Comparison of ENCODE assay signal across 28 cellular contexts in the genomic region with DNA sequence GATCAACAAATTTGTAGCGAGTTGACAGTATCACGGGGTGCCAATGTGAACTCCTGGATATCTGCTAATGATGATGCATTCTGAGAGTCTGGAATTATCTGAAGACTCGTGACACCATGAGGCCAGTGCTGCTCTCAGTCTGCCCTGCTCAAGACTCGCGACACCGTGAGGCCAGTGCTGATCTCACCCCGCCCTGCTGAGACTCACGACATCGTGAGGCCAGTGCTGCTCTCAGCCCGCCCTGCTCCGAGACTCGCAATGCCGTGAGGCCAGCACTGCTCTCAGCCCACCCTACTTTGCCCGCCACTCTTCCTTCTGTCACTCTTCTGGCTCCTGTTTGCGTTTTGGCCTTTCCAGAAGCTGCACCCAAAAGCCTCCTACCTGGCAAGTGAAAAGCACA.
A peak's percentile ranks its signal among the peaks of the same experiment; 100 is the strongest.
DNase-seq lines count a peak whose midpoint lies in the region; ATAC-seq, FAIRE-seq and TF ChIP-seq lines count a peak whose summit lies in the region.
"Had no signal": no experiment of that assay in that cellular context is flagged by ENCODE, and none has a peak within 500 bp of the region (broad histone marks: within the 10 kb centered on the region; RNA-seq: fewer than 3 reads in every experiment).

No MANE protein-coding gene starts in this region.

- H3K9ac ChIP-seq in K562 (ENCODE audit: insufficient read depth in 1 of 2, low read depth in 2 of 2, low read length in 2 of 2) (no peak overlapping the region), kidney (ENCODE audit: low read length in 2 of 2) (no peak overlapping the region)
- H3K9ac ChIP-seq: BLaER1 had no signal

- H3K4me1 Mint-ChIP-seq in osteocyte (ENCODE audit: unreplicated experiment): no peaks in the 10 kb centered on the region
- H3K4me1 Mint-ChIP-seq: CD14-positive monocyte; CD4-positive, alpha-beta memory T cell; CD4-positive, CD25-positive, alpha-beta regulatory T cell; CD8-positive, alpha-beta memory T cell had no signal

- POLR2A ChIA-PET in K562 (lab: Yijun Ruan, JAX): no interaction called here

- H3K4me1 ChIP-seq in K562 (replicated peaks in 1 of 2; ENCODE audit: control insufficient read depth in 2 of 2, insufficient read depth in 2 of 2, low read length in 2 of 2) (no peaks in the 10 kb centered on the region), kidney (ENCODE audit: control insufficient read depth in 1 of 2, insufficient read depth in 1 of 2, low read depth in 1 of 2, low read length in 2 of 2) (no peaks in the 10 kb centered on the region)
- H3K4me1 ChIP-seq: BE2C, BLaER1 had no signal

- no peaks in the 10 kb centered on the region for H3K9me1 ChIP-seq in K562 (ENCODE audit: control insufficient read depth, insufficient read depth, low read length)

- H3K27me3 ChIP-seq in K562 (ENCODE audit: control insufficient read depth in 2 of 2, insufficient read depth in 2 of 2, low read length in 2 of 2): peaks cover 3 to 32% of the 10 kb centered on the region in 2 experiments; a peak in 3 of 5 replicates
- H3K27me3 ChIP-seq: BE2C, BLaER1 had no signal

- H3K9me3 ChIP-seq in K562 (replicated peaks; ENCODE audit: control insufficient read depth, insufficient read depth, low read depth, low read length) (no peaks in the 10 kb centered on the region), kidney (ENCODE audit: control insufficient read depth in 1 of 2, low read length in 2 of 2) (peaks cover 0 to 17% of the 10 kb centered on the region in 2 donors)
- H3K9me3 ChIP-seq: BE2C had no signal

- peak; percentile 37; the same call in 1 of the 3 replicates for ATAC-seq in K562
- ATAC-seq in HG03175 (IDR thresholded peaks at IDR 0.05; ENCODE audit: unreplicated experiment): no peak

- H3K36me3 ChIP-seq in K562 (ENCODE audit: control insufficient read depth, insufficient read depth, low read length) (no peaks in the 10 kb centered on the region), kidney (ENCODE audit: control insufficient read depth in 1 of 2, insufficient read depth in 2 of 2, low read length in 2 of 2) (no peaks in the 10 kb centered on the region)
- H3K36me3 ChIP-seq: BE2C, BLaER1 had no signal

- H3K4me3 ChIP-seq in K562 (no peak overlapping the region), coronary artery (no peak overlapping the region), kidney (ENCODE audit: low read length in 2 of 2) (no peak overlapping the region)
- H3K4me3 ChIP-seq: BLaER1 had no signal

- no peak overlapping the region for H2AFZ ChIP-seq in K562 (ENCODE audit: low read depth, low read length)

- no peaks in the 10 kb centered on the region for H4K20me1 ChIP-seq in K562 (replicated peaks; ENCODE audit: control insufficient read depth, insufficient read depth, low read length)
- H4K20me1 ChIP-seq: BLaER1 had no signal

- H3K79me2 ChIP-seq in K562 (ENCODE audit: control insufficient read depth, insufficient read depth, low read length): no peaks in the 10 kb centered on the region

- no peak overlapping the region for H3K4me3 Mint-ChIP-seq in osteocyte (ENCODE audit: unreplicated experiment)
- H3K4me3 Mint-ChIP-seq: CD14-positive monocyte; CD4-positive, alpha-beta memory T cell; CD4-positive, CD25-positive, alpha-beta regulatory T cell; CD8-positive, alpha-beta memory T cell had no signal

- no peak overlapping the region for H3K4me2 ChIP-seq in K562 (ENCODE audit: insufficient read depth, low read length)
- H3K4me2 ChIP-seq: BLaER1 had no signal

- FAIRE-seq in K562 (lab: Jason Lieb, UNC) (no peak), kidney (lab: Jason Lieb, UNC) (no peak)
- FAIRE-seq: A204.1, GM12891, GM18507 had no signal

- H3K36me3 Mint-ChIP-seq in osteocyte (ENCODE audit: unreplicated experiment): no peaks in the 10 kb centered on the region
- H3K36me3 Mint-ChIP-seq: CD14-positive monocyte; CD4-positive, alpha-beta memory T cell; CD4-positive, CD25-positive, alpha-beta regulatory T cell had no signal

- WGBS in K562 (ENCODE audit: insufficient coverage, low coverage, missing lambda C conversion rate): under 1% methylated on average over 15 of the region's 15 CpGs

- intact Hi-C loops in K562 (cut with micrococcal nuclease): no loop called here
- intact Hi-C loops in kidney (cut with DNase I): no loop called here

- CTCF ChIA-PET in K562 (lab: Yijun Ruan, JAX; ENCODE audit: low intra/inter-chr PET ratio): no interaction called here

- TF ChIP-seq RAD21 in K562 (CRISPR knock-in tag; conservative IDR thresholded peaks at IDR 0.05 in 1 of 2, IDR thresholded peaks at IDR 0.05 in 1 of 2): no peak

- no peak overlapping the region for H3K27ac Mint-ChIP-seq in osteocyte (ENCODE audit: unreplicated experiment)
- H3K27ac Mint-ChIP-seq: CD14-positive monocyte; CD4-positive, alpha-beta memory T cell; CD4-positive, CD25-positive, alpha-beta regulatory T cell had no signal

- no TSS peak for BruUV-seq in K562 (replicated peaks; lab: Mats Ljungman, UMichigan)

- no peak overlapping the region for H3K27ac ChIP-seq in K562 (ENCODE audit: extremely low read depth, low read depth, low read length)
- no peak overlapping the region for H3K27ac ChIP-seq in coronary artery
- H3K27ac ChIP-seq in kidney (ENCODE audit: low read depth in 2 of 2, low read length in 2 of 2): no peak overlapping the region
- H3K27ac ChIP-seq: BLaER1 had no signal

- no peak for TF ChIP-seq POLR2A in K562 (conservative IDR thresholded peaks at IDR 0.05)

- no peaks in the 10 kb centered on the region for H3K27me3 Mint-ChIP-seq in osteocyte (ENCODE audit: unreplicated experiment)

- DNase-seq in K562 (ENCODE audit: extremely low read depth in 1 of 4, low spot score in 3 of 4) (no peak), coronary artery (ENCODE audit: low spot score) (peak; percentile 31), kidney (peak; percentile 58), osteocyte (ENCODE audit: extremely low spot score, unreplicated experiment) (peak; percentile 84), GM03348 (ENCODE audit: low spot score) (no peak), retina (no peak), HCEC 1CT (no peak)
- DNase-seq: 8988T; ACHN; BE2C; C1 segment of cervical spinal cord; CD4-positive, alpha-beta memory T cell; CD4-positive, CD25-positive, alpha-beta regulatory T cell; CD8-positive, alpha-beta memory T cell; COR-L47; DMS 273 treated with DMSO at 0.1 percent for 48 hours; DMS153; DMS53; DMS79; DND-41; EL; GDM1 had no signal

- TF ChIP-seq CTCF in K562 (IDR thresholded peaks at IDR 0.05 in 2 of 3, conservative IDR thresholded peaks at IDR 0.05 in 1 of 3; ENCODE audit: insufficient read depth in 2 of 3, low read depth in 1 of 3, low read length in 3 of 3): no peak
- TF ChIP-seq CTCF in coronary artery (IDR thresholded peaks at IDR 0.05): no peak
- TF ChIP-seq CTCF in kidney (IDR thresholded peaks at IDR 0.05; ENCODE audit: borderline replicate concordance, extremely low read depth, insufficient read depth): no peak
- TF ChIP-seq CTCF in osteocyte (IDR thresholded peaks at IDR 0.05): no peak

- TF ChIP-seq EP300 in K562 (IDR thresholded peaks at IDR 0.05; ENCODE audit: low read length): no peak

- in situ Hi-C loops in K562 (cut with MboI): no loop called here

- H3K9me3 Mint-ChIP-seq in osteocyte (ENCODE audit: unreplicated experiment): peaks cover 56% of the 10 kb centered on the region

TF ChIP-seq in K562, 482 proteins besides CTCF, POLR2A, EP300 and RAD21 (continues in another document):
- no peak for TF ChIP-seq ZNF133 (CRISPR knock-in tag; IDR thresholded peaks at IDR 0.05)
- no peak for TF ChIP-seq POLR2AphosphoS2 (IDR thresholded peaks at IDR 0.05; ENCODE audit: low read length)
- TF ChIP-seq HCFC1 (IDR thresholded peaks at IDR 0.05; ENCODE audit: low read depth, low read length): no peak
- no peak for TF ChIP-seq PTBP1 (IDR thresholded peaks at IDR 0.05; ENCODE audit: low read depth, low read length)
- TF ChIP-seq, protein P1, sequence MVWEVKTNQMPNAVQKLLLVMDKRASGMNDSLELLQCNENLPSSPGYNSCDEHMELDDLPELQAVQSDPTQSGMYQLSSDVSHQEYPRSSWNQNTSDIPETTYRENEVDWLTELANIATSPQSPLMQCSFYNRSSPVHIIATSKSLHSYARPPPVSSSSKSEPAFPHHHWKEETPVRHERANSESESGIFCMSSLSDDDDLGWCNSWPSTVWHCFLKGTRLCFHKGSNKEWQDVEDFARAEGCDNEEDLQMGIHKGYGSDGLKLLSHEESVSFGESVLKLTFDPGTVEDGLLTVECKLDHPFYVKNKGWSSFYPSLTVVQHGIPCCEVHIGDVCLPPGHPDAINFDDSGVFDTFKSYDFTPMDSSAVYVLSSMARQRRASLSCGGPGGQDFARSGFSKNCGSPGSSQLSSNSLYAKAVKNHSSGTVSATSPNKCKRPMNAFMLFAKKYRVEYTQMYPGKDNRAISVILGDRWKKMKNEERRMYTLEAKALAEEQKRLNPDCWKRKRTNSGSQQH (CRISPR knock-in tag; IDR thresholded peaks at IDR 0.05): no peak
- TF ChIP-seq, protein P2, sequence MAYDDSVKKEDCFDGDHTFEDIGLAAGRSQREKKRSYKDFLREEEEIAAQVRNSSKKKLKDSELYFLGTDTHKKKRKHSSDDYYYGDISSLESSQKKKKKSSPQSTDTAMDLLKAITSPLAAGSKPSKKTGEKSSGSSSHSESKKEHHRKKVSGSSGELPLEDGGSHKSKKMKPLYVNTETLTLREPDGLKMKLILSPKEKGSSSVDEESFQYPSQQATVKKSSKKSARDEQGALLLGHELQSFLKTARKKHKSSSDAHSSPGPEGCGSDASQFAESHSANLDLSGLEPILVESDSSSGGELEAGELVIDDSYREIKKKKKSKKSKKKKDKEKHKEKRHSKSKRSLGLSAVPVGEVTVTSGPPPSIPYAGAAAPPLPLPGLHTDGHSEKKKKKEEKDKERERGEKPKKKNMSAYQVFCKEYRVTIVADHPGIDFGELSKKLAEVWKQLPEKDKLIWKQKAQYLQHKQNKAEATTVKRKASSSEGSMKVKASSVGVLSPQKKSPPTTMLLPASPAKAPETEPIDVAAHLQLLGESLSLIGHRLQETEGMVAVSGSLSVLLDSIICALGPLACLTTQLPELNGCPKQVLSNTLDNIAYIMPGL (CRISPR knock-in tag; IDR thresholded peaks at IDR 0.05): no peak
- no peak for TF ChIP-seq GATAD2A (IDR thresholded peaks at IDR 0.05)

Comparison
In these comparisons a context has a peak if more than half of its experiments do, and no peak if none do; other contexts are left out.
1. DNase-seq: peak in coronary artery (single experiment), kidney (single experiment) and osteocyte (single experiment); none in K562 (0 of 4), GM03348 (single experiment), retina (single experiment) and HCEC 1CT (single experiment).